16 cellular contexts compared by ENCODE assay signal in genomic region chr4:138978600-138978999, GRCh38.
"Had no signal": no experiment of that assay in that cellular context is flagged by ENCODE, and none has a peak within 500 bp of the region (broad histone marks: within the 10 kb centered on the region; RNA-seq: fewer than 3 reads in every experiment).

No MANE protein-coding gene starts in this region.

- H3K4me3 Mint-ChIP-seq: activated CD4-positive, alpha-beta memory T cell treated with anti-CD3 and anti-CD28 coated beads for 36 hours; activated CD4-positive, alpha-beta T cell treated with anti-CD3 and anti-CD28 coated beads for 36 hours; activated CD8-positive, alpha-beta memory T cell treated with anti-CD3 and anti-CD28 coated beads, Interleukin-2, amount 10 ng/mL, durations not matched to agents 7 days and 5 days; neural crest cell; stimulated activated effector memory CD8-positive, alpha-beta T cell treated with anti-CD3 and anti-CD28 coated beads, Interleukin-12 subunit alpha, Interleukin-12 subunit beta, amount 100 ng/mL, for 72 hours had no signal

- H3K27ac ChIP-seq: gastroesophageal sphincter, left lung, sigmoid colon, thyroid gland, VCaP had no signal

- H3K36me3 Mint-ChIP-seq: activated CD4-positive, alpha-beta memory T cell treated with anti-CD3 and anti-CD28 coated beads for 36 hours; activated CD8-positive, alpha-beta memory T cell treated with anti-CD3 and anti-CD28 coated beads, Interleukin-2, amount 10 ng/mL, durations not matched to agents 7 days and 5 days; stimulated activated effector memory CD8-positive, alpha-beta T cell treated with anti-CD3 and anti-CD28 coated beads, Interleukin-12 subunit alpha, Interleukin-12 subunit beta, amount 100 ng/mL, for 72 hours had no signal

- H3K4me3 ChIP-seq: gastroesophageal sphincter, left lung, sigmoid colon, thyroid gland had no signal

- H3K9me3 ChIP-seq: gastroesophageal sphincter, left lung, sigmoid colon, thyroid gland had no signal

- H3K4me1 ChIP-seq: sigmoid colon had no signal

- H3K27ac Mint-ChIP-seq: activated CD4-positive, alpha-beta memory T cell treated with anti-CD3 and anti-CD28 coated beads for 36 hours; activated CD4-positive, alpha-beta T cell treated with anti-CD3 and anti-CD28 coated beads for 36 hours; activated CD8-positive, alpha-beta memory T cell treated with anti-CD3 and anti-CD28 coated beads, Interleukin-2, amount 10 ng/mL, durations not matched to agents 7 days and 5 days; stimulated activated effector memory CD8-positive, alpha-beta T cell treated with anti-CD3 and anti-CD28 coated beads, Interleukin-12 subunit alpha, Interleukin-12 subunit beta, amount 100 ng/mL, for 72 hours had no signal

- H3K27me3 Mint-ChIP-seq: activated CD4-positive, alpha-beta T cell treated with anti-CD3 and anti-CD28 coated beads for 36 hours had no signal

- H3K4me1 Mint-ChIP-seq: activated CD4-positive, alpha-beta T cell treated with anti-CD3 and anti-CD28 coated beads for 36 hours; activated CD8-positive, alpha-beta memory T cell treated with anti-CD3 and anti-CD28 coated beads, Interleukin-2, amount 10 ng/mL, durations not matched to agents 7 days and 5 days; stimulated activated effector memory CD8-positive, alpha-beta T cell treated with anti-CD3 and anti-CD28 coated beads, Interleukin-12 subunit alpha, Interleukin-12 subunit beta, amount 100 ng/mL, for 72 hours had no signal

- DNase-seq: activated CD4-positive, alpha-beta memory T cell treated with anti-CD3 and anti-CD28 coated beads for 36 hours; activated CD4-positive, alpha-beta T cell treated with anti-CD3 and anti-CD28 coated beads for 36 hours; activated CD8-positive, alpha-beta memory T cell treated with anti-CD3 and anti-CD28 coated beads, Interleukin-2, amount 10 ng/mL, durations not matched to agents 7 days and 5 days; activated naive CD4-positive, alpha-beta T cell treated with anti-CD3 and anti-CD28 coated beads, Interleukin-2, amount 50 U/mL, for 16 hours; activated T-cell treated with anti-CD3 and anti-CD28 coated beads, Interleukin-2, amount 50 U/mL, for 1 hour; kidney; left lung; sigmoid colon; stimulated activated CD4-positive, alpha-beta T cell treated with anti-CD3 and anti-CD28 coated beads, Interleukin-1b, Interleukin-23, amount 100 ng/mL, for 48 hours; T-helper 1 cell; thyroid gland had no signal

- H3K27me3 ChIP-seq: gastroesophageal sphincter, left lung, sigmoid colon, thyroid gland had no signal

- H3K9me3 Mint-ChIP-seq: activated CD4-positive, alpha-beta memory T cell treated with anti-CD3 and anti-CD28 coated beads for 36 hours; neural crest cell; stimulated activated effector memory CD8-positive, alpha-beta T cell treated with anti-CD3 and anti-CD28 coated beads, Interleukin-12 subunit alpha, Interleukin-12 subunit beta, amount 100 ng/mL, for 72 hours had no signal

- ATAC-seq: activated CD4-positive, alpha-beta T cell treated with anti-CD3 and anti-CD28 coated beads for 36 hours; activated CD8-positive, alpha-beta memory T cell treated with anti-CD3 and anti-CD28 coated beads, Interleukin-2, amount 10 ng/mL, durations not matched to agents 7 days and 5 days; gastroesophageal sphincter; left lung; SK-N-SH treated with all-trans-retinoic acid at 6 μM for 48 hours; stimulated activated effector memory CD8-positive, alpha-beta T cell treated with anti-CD3 and anti-CD28 coated beads, Interleukin-12 subunit alpha, Interleukin-12 subunit beta, amount 100 ng/mL, for 72 hours had no signal

- H3K36me3 ChIP-seq: gastroesophageal sphincter, left lung, sigmoid colon, thyroid gland had no signal
